In the genomic region with DNA sequence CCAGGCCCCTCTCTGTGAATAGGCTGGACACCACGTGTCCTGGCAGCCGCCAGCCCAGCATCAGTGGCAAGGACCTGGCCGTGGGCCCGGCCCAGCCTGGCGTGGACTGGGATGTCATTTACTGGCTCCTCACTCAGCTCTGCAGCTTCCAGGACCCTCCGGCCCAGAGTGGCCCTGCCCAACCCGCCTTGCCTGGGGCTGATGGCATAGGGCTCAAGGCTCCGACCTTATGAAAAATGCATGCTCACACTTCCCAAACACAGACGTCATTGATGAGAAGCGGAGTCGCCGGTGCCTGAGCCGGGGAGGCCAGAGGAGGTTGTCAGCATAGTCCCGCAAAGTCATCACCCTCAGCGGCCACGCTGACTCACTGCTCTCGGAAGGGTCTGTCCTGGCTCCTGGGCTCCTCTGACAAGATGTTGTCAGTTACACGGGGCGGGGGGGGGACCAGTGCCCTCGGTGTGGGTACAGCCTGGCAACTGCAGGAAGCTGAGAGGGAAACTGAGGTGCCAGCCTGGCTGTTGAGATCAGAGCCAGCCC, we compare ENCODE assay signal across 1 cellular context.
TF ChIP-seq lines count a peak whose summit lies in the region.

No MANE protein-coding gene starts in this region.

TF ChIP-seq in K562, 482 proteins besides CTCF, POLR2A, EP300 and RAD21 (continued from another document and continues in another):
- TF ChIP-seq, protein P1, sequence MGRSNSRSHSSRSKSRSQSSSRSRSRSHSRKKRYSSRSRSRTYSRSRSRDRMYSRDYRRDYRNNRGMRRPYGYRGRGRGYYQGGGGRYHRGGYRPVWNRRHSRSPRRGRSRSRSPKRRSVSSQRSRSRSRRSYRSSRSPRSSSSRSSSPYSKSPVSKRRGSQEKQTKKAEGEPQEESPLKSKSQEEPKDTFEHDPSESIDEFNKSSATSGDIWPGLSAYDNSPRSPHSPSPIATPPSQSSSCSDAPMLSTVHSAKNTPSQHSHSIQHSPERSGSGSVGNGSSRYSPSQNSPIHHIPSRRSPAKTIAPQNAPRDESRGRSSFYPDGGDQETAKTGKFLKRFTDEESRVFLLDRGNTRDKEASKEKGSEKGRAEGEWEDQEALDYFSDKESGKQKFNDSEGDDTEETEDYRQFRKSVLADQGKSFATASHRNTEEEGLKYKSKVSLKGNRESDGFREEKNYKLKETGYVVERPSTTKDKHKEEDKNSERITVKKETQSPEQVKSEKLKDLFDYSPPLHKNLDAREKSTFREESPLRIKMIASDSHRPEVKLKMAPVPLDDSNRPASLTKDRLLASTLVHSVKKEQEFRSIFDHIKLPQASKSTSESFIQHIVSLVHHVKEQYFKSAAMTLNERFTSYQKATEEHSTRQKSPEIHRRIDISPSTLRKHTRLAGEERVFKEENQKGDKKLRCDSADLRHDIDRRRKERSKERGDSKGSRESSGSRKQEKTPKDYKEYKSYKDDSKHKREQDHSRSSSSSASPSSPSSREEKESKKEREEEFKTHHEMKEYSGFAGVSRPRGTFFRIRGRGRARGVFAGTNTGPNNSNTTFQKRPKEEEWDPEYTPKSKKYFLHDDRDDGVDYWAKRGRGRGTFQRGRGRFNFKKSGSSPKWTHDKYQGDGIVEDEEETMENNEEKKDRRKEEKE (IDR thresholded peaks at IDR 0.05; ENCODE audit: borderline replicate concordance in 1 of 2, control insufficient read depth in 1 of 2, low read depth in 2 of 2, low read length in 1 of 2) = no peak
- TF ChIP-seq, protein P2, sequence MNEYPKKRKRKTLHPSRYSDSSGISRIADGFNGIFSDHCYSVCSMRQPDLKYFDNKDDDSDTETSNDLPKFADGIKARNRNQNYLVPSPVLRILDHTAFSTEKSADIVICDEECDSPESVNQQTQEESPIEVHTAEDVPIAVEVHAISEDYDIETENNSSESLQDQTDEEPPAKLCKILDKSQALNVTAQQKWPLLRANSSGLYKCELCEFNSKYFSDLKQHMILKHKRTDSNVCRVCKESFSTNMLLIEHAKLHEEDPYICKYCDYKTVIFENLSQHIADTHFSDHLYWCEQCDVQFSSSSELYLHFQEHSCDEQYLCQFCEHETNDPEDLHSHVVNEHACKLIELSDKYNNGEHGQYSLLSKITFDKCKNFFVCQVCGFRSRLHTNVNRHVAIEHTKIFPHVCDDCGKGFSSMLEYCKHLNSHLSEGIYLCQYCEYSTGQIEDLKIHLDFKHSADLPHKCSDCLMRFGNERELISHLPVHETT (CRISPR knock-in tag; conservative IDR thresholded peaks at IDR 0.05 in 1 of 2, IDR thresholded peaks at IDR 0.05 in 1 of 2) = peak in 1 of 2 experiments; percentile 54; a peak in 1 of 4 replicates
- TF ChIP-seq ATF7 (IDR thresholded peaks at IDR 0.05) (peak; percentile 90), ARHGAP35 (IDR thresholded peaks at IDR 0.05; ENCODE audit: partially characterized antibody) (no peak), MAFF (IDR thresholded peaks at IDR 0.05; ENCODE audit: low read length) (peak; percentile 48), CTBP1 (IDR thresholded peaks at IDR 0.05; ENCODE audit: borderline replicate concordance) (peak; percentile 83), ZNF253 (CRISPR knock-in tag; conservative IDR thresholded peaks at IDR 0.05) (no peak), ZBTB11 (CRISPR knock-in tag; IDR thresholded peaks at IDR 0.05) (peak in 1 of 3 experiments; percentile 38; a peak in 1 of 6 replicates), E2F3 (CRISPR knock-in tag; IDR thresholded peaks at IDR 0.05) (no peak), ZNF197 (CRISPR knock-in tag; IDR thresholded peaks at IDR 0.05; ENCODE audit: low read depth) (no peak), ZNF609 (CRISPR knock-in tag; IDR thresholded peaks at IDR 0.05; ENCODE audit: borderline replicate concordance) (no peak), ZNF561 (CRISPR knock-in tag; conservative IDR thresholded peaks at IDR 0.05) (no peak), ZNF184 (CRISPR knock-in tag; IDR thresholded peaks at IDR 0.05) (no peak), RREB1 (CRISPR knock-in tag; IDR thresholded peaks at IDR 0.05) (no peak), TAF15 (IDR thresholded peaks at IDR 0.05; ENCODE audit: low read depth, low read length) (no peak), MYBL2 (IDR thresholded peaks at IDR 0.05; ENCODE audit: low read depth) (no peak), MYBL2 (CRISPR knock-in tag; IDR thresholded peaks at IDR 0.05; ENCODE audit: borderline replicate concordance) (no peak), SLC30A9 (CRISPR knock-in tag; IDR thresholded peaks at IDR 0.05) (no peak), FOXA3 (CRISPR knock-in tag; conservative IDR thresholded peaks at IDR 0.05 in 1 of 2, IDR thresholded peaks at IDR 0.05 in 1 of 2) (no peak; a peak in 1 of 4 replicates), ZNF449 (CRISPR knock-in tag; IDR thresholded peaks at IDR 0.05) (no peak)
- TF ChIP-seq, protein P3, sequence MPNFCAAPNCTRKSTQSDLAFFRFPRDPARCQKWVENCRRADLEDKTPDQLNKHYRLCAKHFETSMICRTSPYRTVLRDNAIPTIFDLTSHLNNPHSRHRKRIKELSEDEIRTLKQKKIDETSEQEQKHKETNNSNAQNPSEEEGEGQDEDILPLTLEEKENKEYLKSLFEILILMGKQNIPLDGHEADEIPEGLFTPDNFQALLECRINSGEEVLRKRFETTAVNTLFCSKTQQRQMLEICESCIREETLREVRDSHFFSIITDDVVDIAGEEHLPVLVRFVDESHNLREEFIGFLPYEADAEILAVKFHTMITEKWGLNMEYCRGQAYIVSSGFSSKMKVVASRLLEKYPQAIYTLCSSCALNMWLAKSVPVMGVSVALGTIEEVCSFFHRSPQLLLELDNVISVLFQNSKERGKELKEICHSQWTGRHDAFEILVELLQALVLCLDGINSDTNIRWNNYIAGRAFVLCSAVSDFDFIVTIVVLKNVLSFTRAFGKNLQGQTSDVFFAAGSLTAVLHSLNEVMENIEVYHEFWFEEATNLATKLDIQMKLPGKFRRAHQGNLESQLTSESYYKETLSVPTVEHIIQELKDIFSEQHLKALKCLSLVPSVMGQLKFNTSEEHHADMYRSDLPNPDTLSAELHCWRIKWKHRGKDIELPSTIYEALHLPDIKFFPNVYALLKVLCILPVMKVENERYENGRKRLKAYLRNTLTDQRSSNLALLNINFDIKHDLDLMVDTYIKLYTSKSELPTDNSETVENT (CRISPR knock-in tag; IDR thresholded peaks at IDR 0.05) = no peak
- TF ChIP-seq, protein P4, sequence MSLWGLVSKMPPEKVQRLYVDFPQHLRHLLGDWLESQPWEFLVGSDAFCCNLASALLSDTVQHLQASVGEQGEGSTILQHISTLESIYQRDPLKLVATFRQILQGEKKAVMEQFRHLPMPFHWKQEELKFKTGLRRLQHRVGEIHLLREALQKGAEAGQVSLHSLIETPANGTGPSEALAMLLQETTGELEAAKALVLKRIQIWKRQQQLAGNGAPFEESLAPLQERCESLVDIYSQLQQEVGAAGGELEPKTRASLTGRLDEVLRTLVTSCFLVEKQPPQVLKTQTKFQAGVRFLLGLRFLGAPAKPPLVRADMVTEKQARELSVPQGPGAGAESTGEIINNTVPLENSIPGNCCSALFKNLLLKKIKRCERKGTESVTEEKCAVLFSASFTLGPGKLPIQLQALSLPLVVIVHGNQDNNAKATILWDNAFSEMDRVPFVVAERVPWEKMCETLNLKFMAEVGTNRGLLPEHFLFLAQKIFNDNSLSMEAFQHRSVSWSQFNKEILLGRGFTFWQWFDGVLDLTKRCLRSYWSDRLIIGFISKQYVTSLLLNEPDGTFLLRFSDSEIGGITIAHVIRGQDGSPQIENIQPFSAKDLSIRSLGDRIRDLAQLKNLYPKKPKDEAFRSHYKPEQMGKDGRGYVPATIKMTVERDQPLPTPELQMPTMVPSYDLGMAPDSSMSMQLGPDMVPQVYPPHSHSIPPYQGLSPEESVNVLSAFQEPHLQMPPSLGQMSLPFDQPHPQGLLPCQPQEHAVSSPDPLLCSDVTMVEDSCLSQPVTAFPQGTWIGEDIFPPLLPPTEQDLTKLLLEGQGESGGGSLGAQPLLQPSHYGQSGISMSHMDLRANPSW (CRISPR knock-in tag; IDR thresholded peaks at IDR 0.05) = no peak
